In the genomic region with DNA sequence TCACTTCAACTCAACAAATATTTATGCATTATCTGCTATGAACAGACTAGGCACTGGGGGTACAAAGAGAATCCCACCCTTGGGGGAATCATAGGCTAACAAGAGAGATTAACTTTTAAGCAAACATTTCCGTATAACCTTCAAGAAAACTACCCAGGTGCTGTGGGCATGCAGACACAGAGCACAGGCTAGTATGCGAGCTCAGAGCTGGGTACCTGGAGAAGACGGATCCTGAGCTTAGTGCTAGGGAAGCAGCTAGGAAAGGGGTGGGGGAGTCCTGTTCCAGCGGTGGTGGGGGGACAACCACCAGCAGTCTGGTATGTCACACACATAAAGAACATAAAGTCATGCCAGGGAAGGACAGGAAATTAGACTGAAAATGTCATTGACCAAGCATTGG, we compare ENCODE assay signal across 40 cellular contexts. TPM values are rescaled to one million over a fixed set of nuclear protein-coding genes. Genes with fewer than 3 reads are reported as not detected.
"Had no signal": no experiment of that assay in that cellular context is flagged by ENCODE, and none has a peak within 500 bp of the region (broad histone marks: within the 10 kb centered on the region; RNA-seq: fewer than 3 reads in every experiment).

No MANE protein-coding gene starts in this region.

- H3K4me3 Mint-ChIP-seq: activated CD4-positive, alpha-beta memory T cell treated with anti-CD3 and anti-CD28 coated beads for 36 hours; activated CD4-positive, alpha-beta T cell treated with anti-CD3 and anti-CD28 coated beads, Interleukin-2, amount 10 ng/mL, durations not matched to agents 24 days and 14 days; activated naive CD4-positive, alpha-beta T cell treated with anti-CD3 and anti-CD28 coated beads for 36 hours; activated naive CD8-positive, alpha-beta T cell treated with anti-CD3 and anti-CD28 coated beads for 36 hours; activated T-helper 1 cell treated with anti-CD3 and anti-CD28 coated beads, Interleukin-12 subunit alpha, Interleukin-12 subunit beta, Interleukin-2, Interleukin-4 antibody, amounts not matched to agents 30 ng/mL and 10 ng/mL and 1 ng/mL, durations not matched to agents 14 hours and 24 hours and 36 hours; brain; effector memory CD8-positive, alpha-beta T cell; naive B cell had no signal

- H3K4me1 Mint-ChIP-seq: activated CD4-positive, alpha-beta T cell treated with anti-CD3 and anti-CD28 coated beads, Interleukin-2, amount 10 ng/mL, durations not matched to agents 24 days and 14 days; activated naive CD8-positive, alpha-beta T cell treated with anti-CD3 and anti-CD28 coated beads for 36 hours; brain; naive B cell had no signal

- ATAC-seq: effector memory CD8-positive, alpha-beta T cell; left lung; sciatic nerve; stimulated activated naive CD8-positive, alpha-beta T cell treated with anti-CD3 and anti-CD28 coated beads, Interleukin-15, Interleukin-2, amounts not matched to agents 100 U/mL and 50 U/mL, for 24 hours had no signal

- H3K36me3 ChIP-seq: adrenal gland, ascending aorta, heart right ventricle, left lung, ovary, thoracic aorta, WERI-Rb-1 had no signal

- H3K27me3 Mint-ChIP-seq: activated CD4-positive, alpha-beta memory T cell treated with anti-CD3 and anti-CD28 coated beads for 36 hours; activated CD4-positive, alpha-beta T cell treated with anti-CD3 and anti-CD28 coated beads, Interleukin-2, amount 10 ng/mL, durations not matched to agents 24 days and 14 days; activated naive CD8-positive, alpha-beta T cell treated with anti-CD3 and anti-CD28 coated beads for 36 hours; effector memory CD8-positive, alpha-beta T cell; progenitor cell of endocrine pancreas had no signal

- H3K27me3 ChIP-seq: adrenal gland, ascending aorta, heart right ventricle, left lung, ovary had no signal

- H3K4me3 ChIP-seq: adrenal gland, ascending aorta, heart right ventricle, left lung, lung, ovary, skin epidermis, thoracic aorta had no signal

- H3K27ac Mint-ChIP-seq: activated CD4-positive, alpha-beta memory T cell treated with anti-CD3 and anti-CD28 coated beads for 36 hours; activated CD4-positive, alpha-beta T cell treated with anti-CD3 and anti-CD28 coated beads, Interleukin-2, amount 10 ng/mL, durations not matched to agents 24 days and 14 days; activated naive CD4-positive, alpha-beta T cell treated with anti-CD3 and anti-CD28 coated beads for 36 hours; activated naive CD8-positive, alpha-beta T cell treated with anti-CD3 and anti-CD28 coated beads for 36 hours; activated T-helper 1 cell treated with anti-CD3 and anti-CD28 coated beads, Interleukin-12 subunit alpha, Interleukin-12 subunit beta, Interleukin-2, Interleukin-4 antibody, amounts not matched to agents 30 ng/mL and 10 ng/mL and 1 ng/mL, durations not matched to agents 14 hours and 24 hours and 36 hours; brain; naive B cell; progenitor cell of endocrine pancreas had no signal

- H3K27ac ChIP-seq: adrenal gland, ascending aorta, heart right ventricle, left lung, ovary, thoracic aorta, WERI-Rb-1 had no signal

- DNase-seq: activated CD4-positive, alpha-beta memory T cell treated with anti-CD3 and anti-CD28 coated beads for 36 hours; activated CD4-positive, alpha-beta T cell treated with anti-CD3 and anti-CD28 coated beads, Interleukin-2, amount 10 ng/mL, durations not matched to agents 24 days and 14 days; activated CD4-positive, CD25-positive, alpha-beta regulatory T cell treated with anti-CD3 and anti-CD28 coated beads, Interleukin-2, amount 50 U/mL, for 72 hours; activated CD8-positive, alpha-beta memory T cell treated with anti-CD3 and anti-CD28 coated beads, Interleukin-2, amount 50 U/mL, for 4 hours; activated effector memory CD4-positive, alpha-beta T cell treated with anti-CD3 and anti-CD28 coated beads, Interleukin-2, amount 50 U/mL, for 16 hours; activated naive CD4-positive, alpha-beta T cell treated with anti-CD3 and anti-CD28 coated beads for 36 hours; activated naive CD8-positive, alpha-beta T cell treated with anti-CD3 and anti-CD28 coated beads for 36 hours; activated T-cell treated with anti-CD3 and anti-CD28 coated beads, Interleukin-2, amount 50 U/mL, for 1 hour; adrenal gland; cortex of kidney; effector memory CD8-positive, alpha-beta T cell; foreskin melanocyte; heart right ventricle; kidney glomerular epithelial cell; left lung; naive B cell; ovary; stimulated activated CD4-positive, alpha-beta T cell treated with anti-CD3 and anti-CD28 coated beads, Interleukin-12 subunit alpha, Interleukin-12 subunit beta, amount 100 ng/mL, for 4 hours; stimulated activated CD4-positive, alpha-beta T cell treated with anti-CD3 and anti-CD28 coated beads, Interleukin-4, amount 100 ng/mL, for 1 hour; stimulated activated naive CD8-positive, alpha-beta T cell treated with anti-CD3 and anti-CD28 coated beads, Interleukin-15, Interleukin-2, amounts not matched to agents 100 U/mL and 50 U/mL, for 24 hours; T-helper 1 cell; WERI-Rb-1 had no signal

- H3K4me1 ChIP-seq: adrenal gland, ascending aorta, heart right ventricle, left lung had no signal

- H3K9me3 ChIP-seq: adrenal gland, ascending aorta, left lung, ovary, thoracic aorta had no signal

- H3K36me3 Mint-ChIP-seq: activated CD4-positive, alpha-beta memory T cell treated with anti-CD3 and anti-CD28 coated beads for 36 hours; activated naive CD8-positive, alpha-beta T cell treated with anti-CD3 and anti-CD28 coated beads for 36 hours; brain; naive B cell had no signal

- H3K9me3 Mint-ChIP-seq: activated CD4-positive, alpha-beta memory T cell treated with anti-CD3 and anti-CD28 coated beads for 36 hours; activated CD4-positive, alpha-beta T cell treated with anti-CD3 and anti-CD28 coated beads, Interleukin-2, amount 10 ng/mL, durations not matched to agents 24 days and 14 days; activated naive CD4-positive, alpha-beta T cell treated with anti-CD3 and anti-CD28 coated beads for 36 hours; activated T-helper 1 cell treated with anti-CD3 and anti-CD28 coated beads, Interleukin-12 subunit alpha, Interleukin-12 subunit beta, Interleukin-2, Interleukin-4 antibody, amounts not matched to agents 30 ng/mL and 10 ng/mL and 1 ng/mL, durations not matched to agents 14 hours and 24 hours and 36 hours had no signal

RNA-seq across cellular contexts. Expression of a gene that starts 17.5 kb away (rescaled TPM):
- total RNA-seq: activated CD4-positive, alpha-beta memory T cell treated with anti-CD3 and anti-CD28 coated beads for 36 hours; activated CD4-positive, alpha-beta T cell treated with anti-CD3 and anti-CD28 coated beads, Interleukin-2, amount 10 ng/mL, durations not matched to agents 24 days and 14 days; activated CD8-positive, alpha-beta memory T cell treated with anti-CD3 and anti-CD28 coated beads for 36 hours; activated naive CD4-positive, alpha-beta T cell treated with anti-CD3 and anti-CD28 coated beads for 36 hours; activated naive CD8-positive, alpha-beta T cell treated with anti-CD3 and anti-CD28 coated beads for 36 hours; activated T-helper 1 cell treated with anti-CD3 and anti-CD28 coated beads, Interleukin-12 subunit alpha, Interleukin-12 subunit beta, Interleukin-2, Interleukin-4 antibody, amounts not matched to agents 30 ng/mL and 10 ng/mL and 1 ng/mL, durations not matched to agents 14 hours and 24 hours and 36 hours; ascending aorta; cardiac septum; cerebellum; glomerular endothelial cell; heart right ventricle; left lung; mesenteric fat pad; progenitor cell of endocrine pancreas; sciatic nerve had no signal
- polyA plus RNA-seq: neural cell, ovary had no signal

RNA-seq across cellular contexts. Expression of a gene that starts 53.5 kb away (rescaled TPM):
- total RNA-seq: activated CD4-positive, alpha-beta memory T cell treated with anti-CD3 and anti-CD28 coated beads for 36 hours; activated CD4-positive, alpha-beta T cell treated with anti-CD3 and anti-CD28 coated beads, Interleukin-2, amount 10 ng/mL, durations not matched to agents 24 days and 14 days; activated CD8-positive, alpha-beta memory T cell treated with anti-CD3 and anti-CD28 coated beads for 36 hours; activated naive CD4-positive, alpha-beta T cell treated with anti-CD3 and anti-CD28 coated beads for 36 hours; activated naive CD8-positive, alpha-beta T cell treated with anti-CD3 and anti-CD28 coated beads for 36 hours; activated T-helper 1 cell treated with anti-CD3 and anti-CD28 coated beads, Interleukin-12 subunit alpha, Interleukin-12 subunit beta, Interleukin-2, Interleukin-4 antibody, amounts not matched to agents 30 ng/mL and 10 ng/mL and 1 ng/mL, durations not matched to agents 14 hours and 24 hours and 36 hours; adrenal gland; ascending aorta; cardiac septum; cerebellum; esophagus mucosa; glomerular endothelial cell; heart right ventricle; left lung; lung; mesenteric fat pad; mucosa of gallbladder; ovary; progenitor cell of endocrine pancreas; renal cortical epithelial cell; sciatic nerve; thoracic aorta; ureter had no signal
- polyA plus RNA-seq: adrenal gland, heart right ventricle, lung, neural cell, ovary had no signal
